8 cellular contexts compared by ENCODE assay signal in genomic region chr5:139696894-139697658, GRCh38.
DNase-seq lines count a peak whose midpoint lies in the region; ATAC-seq and TF ChIP-seq lines count a peak whose summit lies in the region.

No MANE protein-coding gene starts in this region.

- TF ChIP-seq CTCF in GM12864 (IDR thresholded peaks at IDR 0.05; ENCODE audit: low read depth, low read length, missing control alignments), result no peak
- no peak for TF ChIP-seq CTCF in retinal pigment epithelial cell (conservative IDR thresholded peaks at IDR 0.05; ENCODE audit: low read depth, low read length)

- DNase-seq in GM12864 (ENCODE audit: low read depth) (no peak), NCI-H2227 treated with DMSO at 0.1 percent for 48 hours (lab: John Stamatoyannopoulos, UW) (peak; percentile 19), anterior cingulate cortex (lab: John Stamatoyannopoulos, UW) (peak in 45 of 58 donors; percentile 31 to 78 (median 62)), hypothalamus (lab: John Stamatoyannopoulos, UW) (peak in 33 of 51 donors; percentile 32 to 80 (median 53)), retinal pigment epithelial cell (ENCODE audit: low read depth) (peak; percentile 92)

- H3K4me3 ChIP-seq in GM12864 (ENCODE audit: low read depth, low read length) (peak overlapping the region; percentile 13), retinal pigment epithelial cell (ENCODE audit: low read length) (peak overlapping the region; percentile 30)

- ATAC-seq in GM19328 (IDR thresholded peaks at IDR 0.05; ENCODE audit: unreplicated experiment) (no peak), GM18909 (IDR thresholded peaks at IDR 0.05; ENCODE audit: poor library complexity, unreplicated experiment) (no peak), GM18861 (IDR thresholded peaks at IDR 0.05; ENCODE audit: unreplicated experiment) (no peak)
